Comparison of ENCODE assay signal across 10 cellular contexts in genomic region chr6:13044390-13044789, GRCh38.
DNase-seq lines count a peak whose midpoint lies in the region; ATAC-seq, FAIRE-seq and TF ChIP-seq lines count a peak whose summit lies in the region.
"Had no signal": no experiment of that assay in that cellular context is flagged by ENCODE, and none has a peak within 500 bp of the region (broad histone marks: within the 10 kb centered on the region; RNA-seq: fewer than 3 reads in every experiment).

No MANE protein-coding gene starts in this region.

- H3K36me3 Mint-ChIP-seq in activated CD8-positive, alpha-beta memory T cell treated with anti-CD3 and anti-CD28 coated beads, Interleukin-2, amount 10 ng/mL, durations not matched to agents 7 days and 5 days, result no peaks in the 10 kb centered on the region
- H3K36me3 Mint-ChIP-seq: memory B cell had no signal

- no peaks in the 10 kb centered on the region for H3K9me3 Mint-ChIP-seq in activated CD8-positive, alpha-beta memory T cell treated with anti-CD3 and anti-CD28 coated beads, Interleukin-2, amount 10 ng/mL, durations not matched to agents 7 days and 5 days (ENCODE audit: low read depth)
- H3K9me3 Mint-ChIP-seq: memory B cell had no signal

- H3K4me1 Mint-ChIP-seq in activated CD8-positive, alpha-beta memory T cell treated with anti-CD3 and anti-CD28 coated beads, Interleukin-2, amount 10 ng/mL, durations not matched to agents 7 days and 5 days, result peaks cover 3% of the 10 kb centered on the region
- H3K4me1 Mint-ChIP-seq: memory B cell had no signal

- WGBS in iPS DF 6.9 (ENCODE audit: insufficient coverage, insufficient read length), result no CpG with 5 or more reads among the region's 6 CpGs

- H3K27me3 ChIP-seq in BE2C (no peaks in the 10 kb centered on the region), iPS DF 6.9 (ENCODE audit: control insufficient read depth, insufficient read depth, low read length) (no peaks in the 10 kb centered on the region)

- peak; percentile 41 for DNase-seq in BE2C
- DNase-seq in HS-5 (ENCODE audit: low read depth), result peak; percentile 44
- DNase-seq in SW480 (ENCODE audit: low spot score), result peak; percentile 60
- peak; percentile 11 for DNase-seq in iPS DF 6.9 (ENCODE audit: low read depth, low spot score)
- DNase-seq in kidney, result no peak
- no peak for DNase-seq in DMS153 (lab: John Stamatoyannopoulos, UW)
- no peak for DNase-seq in activated CD8-positive, alpha-beta memory T cell treated with anti-CD3 and anti-CD28 coated beads, Interleukin-2, amount 10 ng/mL, durations not matched to agents 7 days and 5 days
- DNase-seq: NCI-H2107 had no signal

- H3K27me3 Mint-ChIP-seq in activated CD8-positive, alpha-beta memory T cell treated with anti-CD3 and anti-CD28 coated beads, Interleukin-2, amount 10 ng/mL, durations not matched to agents 7 days and 5 days, result peaks cover 10% of the 10 kb centered on the region

- H3K9me3 ChIP-seq in BE2C (no peaks in the 10 kb centered on the region), iPS DF 6.9 (ENCODE audit: control insufficient read depth, insufficient read depth, low read length) (no peaks in the 10 kb centered on the region), kidney (ENCODE audit: control insufficient read depth in 1 of 2, low read length in 2 of 2) (no peaks in the 10 kb centered on the region)

- H3K4me1 ChIP-seq in BE2C (no peaks in the 10 kb centered on the region), iPS DF 6.9 (ENCODE audit: control insufficient read depth, insufficient read depth, low read length) (no peaks in the 10 kb centered on the region), kidney (ENCODE audit: control insufficient read depth in 1 of 2, insufficient read depth in 1 of 2, low read depth in 1 of 2, low read length in 2 of 2) (no peaks in the 10 kb centered on the region)

- CTCF ChIA-PET in activated CD8-positive, alpha-beta memory T cell treated with anti-CD3 and anti-CD28 coated beads, Interleukin-2, amount 10 ng/mL, durations not matched to agents 7 days and 5 days (lab: Charles Lee), result no interaction called here

- no peak for FAIRE-seq in kidney (lab: Jason Lieb, UNC)

- no peak overlapping the region for H3K4me3 Mint-ChIP-seq in activated CD8-positive, alpha-beta memory T cell treated with anti-CD3 and anti-CD28 coated beads, Interleukin-2, amount 10 ng/mL, durations not matched to agents 7 days and 5 days
- H3K4me3 Mint-ChIP-seq: memory B cell had no signal

- no peak for TF ChIP-seq CTCF in BE2C (IDR thresholded peaks at IDR 0.05; ENCODE audit: low read depth, low read length)
- no peak for TF ChIP-seq CTCF in kidney (IDR thresholded peaks at IDR 0.05; ENCODE audit: borderline replicate concordance, extremely low read depth, insufficient read depth)

- H3K36me3 ChIP-seq in BE2C (no peaks in the 10 kb centered on the region), iPS DF 6.9 (ENCODE audit: control insufficient read depth, insufficient read depth, low read length) (no peaks in the 10 kb centered on the region), kidney (ENCODE audit: control insufficient read depth in 1 of 2, insufficient read depth in 2 of 2, low read length in 2 of 2) (no peaks in the 10 kb centered on the region)

- intact Hi-C loops in kidney (cut with DNase I), result no loop called here

- H3K9ac ChIP-seq in kidney (ENCODE audit: low read length in 2 of 2), result no peak overlapping the region

- no peak for ATAC-seq in GM19467 (IDR thresholded peaks at IDR 0.05; ENCODE audit: unreplicated experiment)
- ATAC-seq in activated CD8-positive, alpha-beta memory T cell treated with anti-CD3 and anti-CD28 coated beads, Interleukin-2, amount 10 ng/mL, durations not matched to agents 7 days and 5 days, result no peak

- no peak overlapping the region for H3K27ac Mint-ChIP-seq in activated CD8-positive, alpha-beta memory T cell treated with anti-CD3 and anti-CD28 coated beads, Interleukin-2, amount 10 ng/mL, durations not matched to agents 7 days and 5 days
- H3K27ac Mint-ChIP-seq: memory B cell had no signal

- H3K4me3 ChIP-seq in BE2C (ENCODE audit: low read depth, low read length) (no peak overlapping the region), iPS DF 6.9 (ENCODE audit: low read length) (no peak overlapping the region), kidney (ENCODE audit: low read length in 2 of 2) (no peak overlapping the region)

- H3K27ac ChIP-seq in iPS DF 6.9 (ENCODE audit: low read length) (no peak overlapping the region), kidney (ENCODE audit: low read depth in 2 of 2, low read length in 2 of 2) (no peak overlapping the region)

Comparison
In these comparisons a context has a peak if more than half of its experiments do, and no peak if none do; other contexts are left out.
1. DNase-seq: peak in BE2C (single experiment), HS-5 (single experiment), SW480 (single experiment) and iPS DF 6.9 (single experiment); none in kidney (single experiment), DMS153 (single experiment) and activated CD8-positive, alpha-beta memory T cell treated with anti-CD3 and anti-CD28 coated beads, Interleukin-2, amount 10 ng/mL, durations not matched to agents 7 days and 5 days (single experiment).